8 cellular contexts compared by ENCODE assay signal in the genomic region with DNA sequence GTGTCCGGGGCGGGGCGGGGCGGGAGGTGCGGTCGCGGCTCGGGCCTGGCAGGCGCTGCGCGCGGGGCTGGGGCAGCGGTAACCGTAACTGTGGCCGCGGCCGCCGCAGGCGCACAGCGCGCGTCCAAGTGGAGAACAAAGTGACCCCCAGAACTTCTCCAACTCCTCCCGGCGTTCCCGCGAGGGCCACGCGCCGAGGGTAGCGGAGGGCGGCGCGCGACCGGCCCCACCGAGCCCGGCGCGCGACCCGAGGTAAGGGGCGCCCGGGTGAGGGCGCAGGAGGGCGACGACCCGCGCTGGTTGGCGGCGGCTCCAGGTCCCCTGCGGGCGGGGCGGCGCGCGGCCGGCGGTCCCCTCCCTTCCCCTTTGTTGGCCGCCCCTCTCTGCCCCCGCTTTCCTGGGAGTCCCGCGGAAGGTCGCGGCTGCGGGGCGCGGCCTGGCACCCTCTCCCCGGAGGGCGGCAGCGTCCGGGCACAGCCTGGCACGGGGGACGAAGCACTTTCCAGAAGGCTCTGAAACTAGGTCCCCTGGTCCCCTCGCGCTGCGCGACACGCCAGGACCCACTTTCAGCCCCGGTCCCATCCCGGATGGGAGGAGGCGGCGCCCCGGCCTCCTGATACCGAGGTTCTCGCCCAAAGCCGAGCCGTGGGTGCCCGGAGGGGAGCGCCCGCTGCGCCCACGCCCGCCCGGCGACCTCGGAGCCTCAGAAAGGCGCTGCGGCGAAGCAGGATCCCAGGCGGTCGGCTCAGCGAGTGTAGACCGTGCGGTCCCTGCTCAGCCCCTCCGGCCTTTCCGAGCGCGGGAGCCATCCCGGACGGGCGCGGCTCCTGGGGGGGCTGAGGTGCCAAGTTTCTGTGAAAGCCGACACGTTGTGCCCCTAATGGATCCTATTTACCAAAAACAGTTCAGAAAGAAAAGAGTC. TPM values are rescaled to one million over a fixed set of nuclear protein-coding genes. Genes with fewer than 3 reads are reported as not detected.
A peak's percentile ranks its signal among the peaks of the same experiment; 100 is the strongest.
DNase-seq lines count a peak whose midpoint lies in the region; ATAC-seq and TF ChIP-seq lines count a peak whose summit lies in the region.

TSS of gene TIAM2 (plus strand) at position 75 of the 922 bp plus-strand sequence. CDS start 133,909 bp downstream, outside the sequence.

- peak; percentile 65 for DNase-seq in GM13976 (ENCODE audit: low spot score)
- DNase-seq in NCI-H2171 (lab: John Stamatoyannopoulos, UW), result peak; percentile 34
- DNase-seq in astrocyte of the hippocampus (ENCODE audit: low read depth, low spot score), result peak; percentile 79
- DNase-seq in immature natural killer cell, result peak; percentile 3 to 29 (median 10)
- peak; percentile 32 for DNase-seq in stimulated activated CD4-positive, alpha-beta T cell treated with anti-CD3 and anti-CD28 coated beads, Interleukin-12 subunit alpha, Interleukin-12 subunit beta, amount 100 ng/mL, for 4 hours
- no peak for DNase-seq in HPDE6-E6E7 (ENCODE audit: extremely low spot score)
- DNase-seq in KG1 (lab: John Stamatoyannopoulos, UW), result no peak

- H3K4me3 Mint-ChIP-seq in immature natural killer cell, result peak within 1 kb of the TSS; percentile 50 to 66 (median 62)

- H3K9me3 Mint-ChIP-seq in immature natural killer cell, result peaks cover 0 to 2% (median 0%) of the 10 kb centered on the region in 6 donors

- no peak within 1 kb of the TSS for H3K27ac Mint-ChIP-seq in immature natural killer cell

- H3K4me1 Mint-ChIP-seq in immature natural killer cell, result peaks cover 5 to 15% of the 10 kb centered on the region in 2 donors

- peaks cover 2 to 12% (median 3%) of the 10 kb centered on the region in 3 donors for H3K27me3 Mint-ChIP-seq in immature natural killer cell (ENCODE audit: low read depth in 3 of 3)

- H3K36me3 Mint-ChIP-seq in immature natural killer cell, result no peaks in the 10 kb centered on the region

- in situ Hi-C loops in GM13976 (cut with MboI; ENCODE audit: low sequenced_read_pairs, unreplicated experiment), result no loop called here

- TF ChIP-seq CTCF in GM13976 (IDR thresholded peaks at IDR 0.05; ENCODE audit: borderline replicate concordance, control extremely low read depth, extremely low read depth, insufficient read depth, missing control alignments), result no peak

- ATAC-seq in HG03520 (IDR thresholded peaks at IDR 0.05; ENCODE audit: unreplicated experiment), result no peak

RNA-seq across cellular contexts. Expression of gene TIAM2, which starts in this region (rescaled TPM):
- 1 to 10 TPM in 1 of 3 donors, under 1 TPM in 1, not detected in 1; 0.28 to 2.3 TPM for polyA plus RNA-seq in immature natural killer cell

Comparison
In these comparisons a context has a peak if more than half of its experiments do, and no peak if none do; other contexts are left out.
1. DNase-seq: peak in GM13976 (single experiment), NCI-H2171 (single experiment), astrocyte of the hippocampus (single experiment), immature natural killer cell (3 of 3) and stimulated activated CD4-positive, alpha-beta T cell treated with anti-CD3 and anti-CD28 coated beads, Interleukin-12 subunit alpha, Interleukin-12 subunit beta, amount 100 ng/mL, for 4 hours (single experiment); none in HPDE6-E6E7 (single experiment) and KG1 (single experiment).